14 cellular contexts compared by ENCODE assay signal in genomic region chr11:47941907-47942558, GRCh38. TPM values are rescaled to one million over a fixed set of nuclear protein-coding genes. Genes with fewer than 3 reads are reported as not detected.
A peak's percentile ranks its signal among the peaks of the same experiment; 100 is the strongest.
DNase-seq lines count a peak whose midpoint lies in the region; ATAC-seq, FAIRE-seq and TF ChIP-seq lines count a peak whose summit lies in the region.
"Had no signal": no experiment of that assay in that cellular context is flagged by ENCODE, and none has a peak within 500 bp of the region (broad histone marks: within the 10 kb centered on the region; RNA-seq: fewer than 3 reads in every experiment).

No MANE protein-coding gene starts in this region.

- in situ Hi-C loops in Panc1 (cut with HindIII; ENCODE audit: low pct_unique_long_range_greater_than_20kb, low sequenced_read_pairs): no loop called here
- in situ Hi-C loops in HepG2 (cut with HindIII; ENCODE audit: extremely low pct_ligation_motif_present, low pct_unique_long_range_greater_than_20kb): no loop called here

- H3K79me2 ChIP-seq in HepG2 (ENCODE audit: insufficient read depth, low read length): no peaks in the 10 kb centered on the region

- intact Hi-C loops in Panc1 (cut with micrococcal nuclease; ENCODE audit: unreplicated experiment) (no loop called here), HepG2 (cut with micrococcal nuclease; ENCODE audit: unreplicated experiment) (no loop called here), lower leg skin (cut with DNase I; ENCODE audit: low total_unique reads) (no loop called here)

- H3K4me1 ChIP-seq in A549 (peaks cover 88% of the 10 kb centered on the region), Panc1 (ENCODE audit: control insufficient read depth, insufficient read depth, low read length) (peaks cover 57% of the 10 kb centered on the region), HepG2 (ENCODE audit: insufficient read depth, low read length) (peaks cover 38% of the 10 kb centered on the region)
- H3K4me1 ChIP-seq: body of pancreas, prostate gland had no signal

- no peak overlapping the region for H2AFZ ChIP-seq in HepG2 (ENCODE audit: low read length)

- H3K4me2 ChIP-seq in A549: peak overlapping the region; percentile 58
- peak overlapping the region; percentile 50 for H3K4me2 ChIP-seq in HepG2 (ENCODE audit: low read depth, low read length)

- CTCF ChIA-PET in A549 (lab: Yijun Ruan, JAX) (interaction anchor here (0.8 to 20.3 kb wide), 4 partner anchors 8 to 166 kb away, joined by 3 to 478 read pairs (median 47); no protein-coding TSS in a partner anchor), Panc1 (lab: Charles Lee) (interaction anchor here (0.7 kb wide), 1 partner anchor 172 kb away, joined by 3 read pairs; no protein-coding TSS in a partner anchor), HepG2 (lab: Yijun Ruan, JAX; ENCODE audit: low intra/inter-chr PET ratio, low total read pairs) (no interaction called here)

- H3K36me3 ChIP-seq in Panc1 (ENCODE audit: control insufficient read depth, insufficient read depth, low read length) (no peaks in the 10 kb centered on the region), HepG2 (replicated peaks in 1 of 2; ENCODE audit: control insufficient read depth in 1 of 2, insufficient read depth in 2 of 2, low read length in 2 of 2) (no peaks in the 10 kb centered on the region)
- H3K36me3 ChIP-seq: prostate gland, upper lobe of left lung had no signal

- 29% methylated on average over 7 of the region's 7 CpGs for WGBS in A549 (ENCODE audit: missing lambda C conversion rate)
- 1% methylated on average over 7 of the region's 7 CpGs for WGBS in HepG2 (ENCODE audit: low lambda C conversion rate)
- WGBS in lower leg skin, 2 donors: 64 to 67% methylated on average over 7 of the region's 7 CpGs

- FAIRE-seq in A549 (lab: Jason Lieb, UNC) (no peak), HepG2 (lab: Jason Lieb, UNC) (peak; percentile 76)

- H3K27ac ChIP-seq in A549 (peak overlapping the region; percentile 87), Panc1 (ENCODE audit: low read length) (peak overlapping the region; percentile 76), HepG2 (ENCODE audit: extremely low read length, insufficient read depth, low read length) (peak overlapping the region; percentile 48)
- H3K27ac ChIP-seq: body of pancreas, prostate gland, upper lobe of left lung had no signal

- no peak overlapping the region for H3K4me3 ChIP-seq in A549
- H3K4me3 ChIP-seq in Panc1 (ENCODE audit: low read depth in 2 of 2, low read length in 2 of 2): no peak overlapping the region
- no peak overlapping the region for H3K4me3 ChIP-seq in HepG2 (replicated peaks in 1 of 3; ENCODE audit: insufficient read depth in 1 of 3, low read depth in 2 of 3, low read length in 3 of 3)
- H3K4me3 ChIP-seq in lower leg skin (ENCODE audit: low read depth, poor library complexity, severe bottlenecking): no peak overlapping the region
- H3K4me3 ChIP-seq: body of pancreas, prostate gland, upper lobe of left lung had no signal

- H4K20me1 ChIP-seq in HepG2 (ENCODE audit: insufficient read depth, low read length): no peaks in the 10 kb centered on the region

- TF ChIP-seq POLR2A in A549 (IDR thresholded peaks at IDR 0.05; ENCODE audit: low read length): no peak
- TF ChIP-seq POLR2A in HepG2 (IDR thresholded peaks at IDR 0.05; ENCODE audit: insufficient read depth in 1 of 2, low read depth in 2 of 2, low read length in 2 of 2): no peak
- TF ChIP-seq POLR2A in lower leg skin (IDR thresholded peaks at IDR 0.05): no peak

- TF ChIP-seq RAD21 in A549 (conservative IDR thresholded peaks at IDR 0.05 in 1 of 2, IDR thresholded peaks at IDR 0.05 in 1 of 2) (no peak), HepG2 (CRISPR knock-in tag; IDR thresholded peaks at IDR 0.05) (no peak)

- H3K9me3 ChIP-seq in A549: no peaks in the 10 kb centered on the region
- no peaks in the 10 kb centered on the region for H3K9me3 ChIP-seq in Panc1 (ENCODE audit: control insufficient read depth, insufficient read depth, low read depth, low read length)
- H3K9me3 ChIP-seq in HepG2 (ENCODE audit: low read length): no peaks in the 10 kb centered on the region
- H3K9me3 ChIP-seq: body of pancreas, prostate gland, upper lobe of left lung had no signal

- peak; percentile 42 to 43 for ATAC-seq in A549
- peak; percentile 18; the same call in 1 of the 2 replicates for ATAC-seq in Panc1
- peak; percentile 92 for ATAC-seq in HepG2
- no peak for ATAC-seq in GM18502 (IDR thresholded peaks at IDR 0.05; ENCODE audit: poor library complexity, unreplicated experiment)
- ATAC-seq in GM19035 (IDR thresholded peaks at IDR 0.05; ENCODE audit: unreplicated experiment): no peak
- ATAC-seq: body of pancreas had no signal

- no TSS peak for BruUV-seq in Panc1 (replicated peaks; lab: Mats Ljungman, UMichigan)
- no TSS peak for BruUV-seq in HepG2 (replicated peaks; lab: Mats Ljungman, UMichigan)

- H3K27me3 ChIP-seq in Panc1 (ENCODE audit: control insufficient read depth, insufficient read depth, low read length): no peaks in the 10 kb centered on the region
- H3K27me3 ChIP-seq in HepG2 (ENCODE audit: control insufficient read depth in 1 of 2, insufficient read depth in 2 of 2, low read length in 2 of 2): peaks cover 0 to under 1% of the 10 kb centered on the region in 2 experiments; a peak in 1 of 5 replicates
- H3K27me3 ChIP-seq: body of pancreas, upper lobe of left lung had no signal

- DNase-seq in A549 (ENCODE audit: low read depth in 1 of 2, low spot score in 1 of 2) (peak in 1 of 2 experiments; percentile 78), HuH-7 (ENCODE audit: low spot score) (peak; percentile 52), Panc1 (ENCODE audit: low read depth, low spot score) (no peak), HepG2 (ENCODE audit: low spot score) (peak; percentile 68), NCI-H524 (lab: John Stamatoyannopoulos, UW) (no peak), lower leg skin (ENCODE audit: low spot score in 2 of 2) (no peak)
- DNase-seq: activated gamma-delta T cell; NCI-H2107; stimulated activated CD8-positive, alpha-beta memory T cell treated with anti-CD3 and anti-CD28 coated beads, Interleukin-4, amount 100 ng/mL, for 48 hours; upper lobe of left lung had no signal

- TF ChIP-seq EP300 in A549 (IDR thresholded peaks at IDR 0.05) (peak; percentile 24 to 74; a peak in 3 of 5 replicates), HepG2 (IDR thresholded peaks at IDR 0.05; ENCODE audit: low read depth in 2 of 2, low read length in 2 of 2) (peak in 1 of 2 experiments; percentile 68; a peak in 2 of 4 replicates), HepG2 (CRISPR knock-in tag; IDR thresholded peaks at IDR 0.05; ENCODE audit: borderline replicate concordance) (peak; percentile 23; the same call in 1 of the 2 replicates)

- POLR2A ChIA-PET in A549 (lab: Yijun Ruan, JAX) (no interaction called here), Panc1 (lab: Charles Lee) (no interaction called here), HepG2 (lab: Yijun Ruan, JAX) (interaction anchor here (0.6 kb wide), 1 partner anchor 17 kb away, joined by 3 read pairs; no protein-coding TSS in a partner anchor)

- TF ChIP-seq CTCF in A549 (IDR thresholded peaks at IDR 0.05) (no peak), Panc1 (IDR thresholded peaks at IDR 0.05) (no peak), HepG2 (CRISPR knock-in tag; IDR thresholded peaks at IDR 0.05) (no peak), lower leg skin (IDR thresholded peaks at IDR 0.05) (no peak)

- H3K9ac ChIP-seq in HepG2 (ENCODE audit: insufficient read depth, low read depth, low read length): no peak overlapping the region

TF ChIP-seq in A549, 52 proteins besides CTCF, POLR2A, EP300 and RAD21 (continues in another document):
- TF ChIP-seq TP53 (CRISPR knock-in tag; IDR thresholded peaks at IDR 0.05) (no peak), FOXS1 (CRISPR knock-in tag; IDR thresholded peaks at IDR 0.05) (no peak)

TF ChIP-seq in HepG2, 621 proteins besides CTCF, POLR2A, EP300 and RAD21 (continues in another document):
- TF ChIP-seq TAF1 (CRISPR knock-in tag; IDR thresholded peaks at IDR 0.05) (no peak), ZNF607 (CRISPR knock-in tag; IDR thresholded peaks at IDR 0.05; ENCODE audit: borderline replicate concordance) (0 out of 2 replicates have a peak, but pooled peaks have one; percentile 57), REPIN1 (CRISPR knock-in tag; IDR thresholded peaks at IDR 0.05; ENCODE audit: borderline replicate concordance, low read depth) (peak; percentile 45; the same call in 1 of the 2 replicates)

RNA-seq across cellular contexts. Expression of gene PTPRJ, which starts 38.3 kb away (rescaled TPM):
- 30.3 and 46.2 TPM in 2 replicates for polyA plus RNA-seq in A549 (2011; rRNA removed)
- 15.4 and 22.0 TPM in 2 replicates for polyA plus RNA-seq in A549 (2012; cell fraction: cytosol; rRNA removed)
- 23.1 and 39.4 TPM in 2 replicates for polyA plus RNA-seq in A549 (2012; cell fraction: nucleus; rRNA removed)
- polyA plus RNA-seq in A549 (2017; fragmentation: RNase III; extraction: RNeasy Plus Mini Kit Qiagen cat#74134 plus additional on column Dnase treatment): 47.0 to 55.6 TPM (median 50.5 TPM) in 3 replicates
- polyA minus RNA-seq in A549 (2011; rRNA and poly(A)+ RNA removed): 62.1 and 63.5 TPM in 2 replicates
- total RNA-seq in Panc1 (2021; ENCODE audit: unreplicated experiment): 73.6 TPM
- 22.0 TPM for polyA plus RNA-seq in Panc1 (2012; ENCODE audit: insufficient read length)
- 0.95 and 1.0 TPM in 2 replicates for total RNA-seq in HepG2 (2016; rRNA removed; fragmentation: Illumina TruSeq; extraction: Trizol)
- total RNA-seq in HepG2 (2016; cell fraction: cytosol; rRNA removed; fragmentation: Illumina TruSeq; extraction: Trizol; ENCODE audit: low read depth): 0.61 and 0.79 TPM in 2 replicates
- total RNA-seq in HepG2 (2016; cell fraction: insoluble cytoplasmic fraction; rRNA removed; fragmentation: Illumina TruSeq; extraction: Trizol): 0.89 and 1.4 TPM in 2 replicates
- 0.79 and 1.2 TPM in 2 replicates for total RNA-seq in HepG2 (2016; cell fraction: membrane; rRNA removed; fragmentation: Illumina TruSeq; extraction: Trizol)
- 1.9 TPM in 2 replicates for total RNA-seq in HepG2 (2016; cell fraction: nucleus; rRNA removed; fragmentation: Illumina TruSeq; extraction: Trizol)
- polyA plus RNA-seq in HepG2 (2011; rRNA removed): 1.2 and 1.5 TPM in 2 replicates
- polyA plus RNA-seq in HepG2 (2011; cell fraction: cytosol; rRNA removed): 1.1 and 1.5 TPM in 2 replicates
- polyA plus RNA-seq in HepG2 (2011; cell fraction: nucleus; rRNA removed): 1.1 and 1.8 TPM in 2 replicates
- 2.1 and 2.2 TPM in 2 replicates for polyA plus RNA-seq in HepG2 (2012)
- 0.49 and 0.50 TPM in 2 replicates for polyA plus RNA-seq in HepG2 (2016; cell fraction: cytosol; fragmentation: Illumina TruSeq; extraction: Trizol; ENCODE audit: low read depth)
- 0.56 and 0.70 TPM in 2 replicates for polyA plus RNA-seq in HepG2 (2016; cell fraction: insoluble cytoplasmic fraction; fragmentation: Illumina TruSeq; extraction: Trizol; ENCODE audit: low read depth)
- 0.86 and 1.2 TPM in 2 replicates for polyA plus RNA-seq in HepG2 (2016; cell fraction: membrane; fragmentation: Illumina TruSeq; extraction: Trizol; ENCODE audit: low read depth)
- 2.0 TPM in 2 replicates for polyA plus RNA-seq in HepG2 (2016; cell fraction: nucleus; fragmentation: Illumina TruSeq; extraction: Trizol; ENCODE audit: insufficient read depth, low read depth)
- polyA minus RNA-seq in HepG2 (2011; rRNA and poly(A)+ RNA removed; ENCODE audit: low replicate concordance): 1.9 and 21.7 TPM in 2 replicates
- 2.8 and 3.1 TPM in 2 replicates for polyA minus RNA-seq in HepG2 (2011; cell fraction: cytosol; rRNA and poly(A)+ RNA removed)
- polyA minus RNA-seq in HepG2 (2011; cell fraction: nucleus; rRNA and poly(A)+ RNA removed): 2.7 and 3.6 TPM in 2 replicates
- 10 to 100 TPM in 2 of 4 donors, 1 to 10 TPM in 2; 4.2 to 26.2 (median 9.2) TPM for total RNA-seq in lower leg skin

Comparison
In these comparisons a context has a peak if more than half of its experiments do, and no peak if none do; other contexts are left out.
1. ATAC-seq: peak in A549 (2 of 2), Panc1 (single experiment) and HepG2 (single experiment); none in GM18502 (single experiment) and GM19035 (single experiment).
2. DNase-seq: peak in HuH-7 (single experiment) and HepG2 (single experiment); none in Panc1 (single experiment), NCI-H524 (0 of 2) and lower leg skin (0 of 2).
3. Of the 38 proteins assayed by ChIP-seq in both HepG2 and A549: peak only in HepG2: BHLHE40 and HDAC2; only in A549: USF2; in both: CEBPB, EP300 and FOSL2; in neither: 30; mixed calls (peak in some experiments, not most) for 2.
4. Peak in every context shown above with its lines, with median percentiles within 50 percentile points of each other: H3K27ac ChIP-seq.